ENCODE assay signal across 8 cellular contexts in genomic region chr11:56624661-56625110, GRCh38. TPM values are rescaled to one million over a fixed set of nuclear protein-coding genes. Genes with fewer than 3 reads are reported as not detected.
DNase-seq lines count a peak whose midpoint lies in the region; ATAC-seq and TF ChIP-seq lines count a peak whose summit lies in the region.

No MANE protein-coding gene starts in this region.

- DNase-seq in GM12865 (ENCODE audit: low read depth), result peak; percentile 56
- DNase-seq in Panc1 (ENCODE audit: low read depth, low spot score), result peak; percentile 27
- DNase-seq in fibroblast of the aortic adventitia (ENCODE audit: low read depth), result peak; percentile 42
- peak; percentile 69 for DNase-seq in renal cortical epithelial cell (ENCODE audit: low read depth)
- no peak for DNase-seq in WERI-Rb-1
- DNase-seq in esophagus muscularis mucosa (ENCODE audit: extremely low spot score), result no peak

- H3K4me1 ChIP-seq in Panc1 (ENCODE audit: control insufficient read depth, insufficient read depth, low read length) (no peaks in the 10 kb centered on the region), esophagus muscularis mucosa (no peaks in the 10 kb centered on the region)

- H3K9me3 ChIP-seq in Panc1 (ENCODE audit: control insufficient read depth, insufficient read depth, low read depth, low read length), result no peaks in the 10 kb centered on the region
- no peaks in the 10 kb centered on the region for H3K9me3 ChIP-seq in WERI-Rb-1 (ENCODE audit: severe bottlenecking)
- no peaks in the 10 kb centered on the region for H3K9me3 ChIP-seq in esophagus muscularis mucosa

- 10% methylated on average over 3 of the region's 3 CpGs for WGBS in esophagus muscularis mucosa

- in situ Hi-C loops in Panc1 (cut with HindIII; ENCODE audit: low pct_unique_long_range_greater_than_20kb, low sequenced_read_pairs), result no loop called here

- no peaks in the 10 kb centered on the region for H3K36me3 ChIP-seq in Panc1 (ENCODE audit: control insufficient read depth, insufficient read depth, low read length)
- H3K36me3 ChIP-seq in WERI-Rb-1, result no peaks in the 10 kb centered on the region
- H3K36me3 ChIP-seq in esophagus muscularis mucosa, result no peaks in the 10 kb centered on the region

- TF ChIP-seq EP300 in esophagus muscularis mucosa (IDR thresholded peaks at IDR 0.05), result no peak

- TF ChIP-seq CTCF in GM12865 (IDR thresholded peaks at IDR 0.05; ENCODE audit: insufficient read depth, low read depth, low read length, missing control alignments) (peak; percentile 30), Panc1 (IDR thresholded peaks at IDR 0.05) (peak; percentile 45; the same call in 1 of the 2 replicates), fibroblast of the aortic adventitia (IDR thresholded peaks at IDR 0.05; ENCODE audit: insufficient read depth, low read length) (peak; percentile 17), WERI-Rb-1 (IDR thresholded peaks at IDR 0.05; ENCODE audit: low read depth, low read length) (no peak), esophagus muscularis mucosa (IDR thresholded peaks at IDR 0.05) (peak in 1 of 3 experiments; percentile 40)

- intact Hi-C loops in Panc1 (cut with micrococcal nuclease; ENCODE audit: unreplicated experiment), result loop anchor here (5.0 kb wide), 1 partner anchor 158 kb away; no protein-coding TSS in a partner anchor
- intact Hi-C loops in esophagus muscularis mucosa (cut with DNase I), result loop anchor here (5.0 kb wide), 1 partner anchor 158 kb away; no protein-coding TSS in a partner anchor

- ATAC-seq in HG02852 (IDR thresholded peaks at IDR 0.05; ENCODE audit: unreplicated experiment) (peak; percentile 85), Panc1 (peak; percentile 69), HG03095 (IDR thresholded peaks at IDR 0.05; ENCODE audit: unreplicated experiment) (no peak)

- POLR2A ChIA-PET in Panc1 (lab: Charles Lee), result no interaction called here

- TF ChIP-seq POLR2A in esophagus muscularis mucosa (IDR thresholded peaks at IDR 0.05; ENCODE audit: low read depth), result no peak

- no peak overlapping the region for H3K27ac ChIP-seq in Panc1 (ENCODE audit: low read length)
- no peak overlapping the region for H3K27ac ChIP-seq in WERI-Rb-1
- H3K27ac ChIP-seq in esophagus muscularis mucosa (replicated peaks in 1 of 4), result no peak overlapping the region

- BruUV-seq in Panc1 (replicated peaks; lab: Mats Ljungman, UMichigan), result no TSS peak

- no peaks in the 10 kb centered on the region for H3K27me3 ChIP-seq in Panc1 (ENCODE audit: control insufficient read depth, insufficient read depth, low read length)
- H3K27me3 ChIP-seq in WERI-Rb-1 (ENCODE audit: insufficient read depth, low read depth, severe bottlenecking), result peaks cover 35% of the 10 kb centered on the region
- no peaks in the 10 kb centered on the region for H3K27me3 ChIP-seq in esophagus muscularis mucosa

- CTCF ChIA-PET in Panc1 (lab: Charles Lee), result no interaction called here

- H3K4me3 ChIP-seq in GM12865 (ENCODE audit: low read depth, low read length) (no peak overlapping the region), Panc1 (ENCODE audit: low read depth in 2 of 2, low read length in 2 of 2) (no peak overlapping the region), fibroblast of the aortic adventitia (ENCODE audit: low read depth, low read length) (no peak overlapping the region), WERI-Rb-1 (ENCODE audit: low read depth, low read length) (no peak overlapping the region), esophagus muscularis mucosa (no peak overlapping the region)

RNA-seq across cellular contexts. Expression of gene OR5M1, which starts 10.0 kb away (rescaled TPM):
- total RNA-seq in Panc1 (2021; ENCODE audit: unreplicated experiment) (not detected), fibroblast of the aortic adventitia (ENCODE audit: low replicate concordance) (not detected in 2 replicates), renal cortical epithelial cell (not detected in 2 replicates), esophagus muscularis mucosa (not detected)
- polyA plus RNA-seq in Panc1 (2012; ENCODE audit: insufficient read length), result not detected

RNA-seq across cellular contexts. Expression of gene OR5AP2, which starts 17.6 kb away (rescaled TPM):
- total RNA-seq in Panc1 (2021; ENCODE audit: unreplicated experiment), result not detected
- polyA plus RNA-seq in Panc1 (2012; ENCODE audit: insufficient read length), result not detected
- total RNA-seq in fibroblast of the aortic adventitia (ENCODE audit: low replicate concordance), result not detected in 2 replicates
- not detected in 2 replicates for total RNA-seq in renal cortical epithelial cell
- total RNA-seq in esophagus muscularis mucosa, result not detected

RNA-seq across cellular contexts. Expression of gene OR5AR1, which starts 38.8 kb away (rescaled TPM):
- total RNA-seq in Panc1 (2021; ENCODE audit: unreplicated experiment) (not detected), fibroblast of the aortic adventitia (ENCODE audit: low replicate concordance) (not detected in 2 replicates), renal cortical epithelial cell (not detected in 2 replicates), esophagus muscularis mucosa (not detected)
- not detected for polyA plus RNA-seq in Panc1 (2012; ENCODE audit: insufficient read length)

RNA-seq across cellular contexts. Expression of gene OR5M10, which starts 47.2 kb away (rescaled TPM):
- total RNA-seq in Panc1 (2021; ENCODE audit: unreplicated experiment) (not detected), fibroblast of the aortic adventitia (ENCODE audit: low replicate concordance) (not detected in 2 replicates), renal cortical epithelial cell (not detected in 2 replicates), esophagus muscularis mucosa (not detected)
- polyA plus RNA-seq in Panc1 (2012; ENCODE audit: insufficient read length), result not detected

Comparison
In these comparisons a context has a peak if more than half of its experiments do, and no peak if none do; other contexts are left out.
1. DNase-seq: peak in GM12865 (single experiment), Panc1 (single experiment), fibroblast of the aortic adventitia (single experiment) and renal cortical epithelial cell (single experiment); none in WERI-Rb-1 (single experiment) and esophagus muscularis mucosa (single experiment).